Comparison of ENCODE assay signal across 9 cellular contexts in the genomic region with DNA sequence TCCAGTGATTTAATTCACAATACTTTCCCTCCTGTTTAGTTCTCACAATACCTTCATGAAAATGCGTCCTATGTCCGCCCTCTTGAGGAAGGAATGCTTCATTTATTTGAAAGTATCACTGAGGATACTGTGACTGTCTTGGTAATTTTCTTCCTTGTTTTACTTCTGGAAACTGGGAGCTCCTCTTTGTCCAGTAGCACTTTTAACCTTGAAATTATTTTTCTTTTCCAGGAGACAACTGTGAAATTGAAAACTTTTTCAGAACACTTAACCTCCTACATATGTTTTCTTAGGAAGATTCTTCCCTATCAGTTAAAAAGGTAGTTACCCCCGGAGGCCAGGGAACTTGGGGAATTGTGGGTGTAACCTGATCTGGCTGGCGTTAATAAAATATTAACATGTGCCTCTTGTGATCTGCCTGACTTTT. TPM values are rescaled to one million over a fixed set of nuclear protein-coding genes. Genes with fewer than 3 reads are reported as not detected.
DNase-seq lines count a peak whose midpoint lies in the region; ATAC-seq, FAIRE-seq and TF ChIP-seq lines count a peak whose summit lies in the region.
"Had no signal": no experiment of that assay in that cellular context is flagged by ENCODE, and none has a peak within 500 bp of the region (broad histone marks: within the 10 kb centered on the region; RNA-seq: fewer than 3 reads in every experiment).

No MANE protein-coding gene starts in this region.

- H3K4me3 ChIP-seq in A549 (no peak overlapping the region), HUES6 (ENCODE audit: low read depth, low read length) (no peak overlapping the region), iPS-20b (ENCODE audit: low read length) (no peak overlapping the region), subcutaneous abdominal adipose tissue (ENCODE audit: low read depth in 1 of 5, low read length in 5 of 5) (no peak overlapping the region)

- H3K27ac ChIP-seq in A549 (peak overlapping the region; percentile 15 to 69; a peak in 5 of 6 replicates), HUES6 (ENCODE audit: low read depth, low read length) (peak overlapping the region; percentile 29; the same call in 1 of the 2 replicates), iPS-20b (ENCODE audit: low read length) (no peak overlapping the region), subcutaneous abdominal adipose tissue (ENCODE audit: low read depth, low read length) (peak overlapping the region; percentile 6)

- peak; percentile 72 for FAIRE-seq in A549 (lab: Jason Lieb, UNC)

- H3K9me3 ChIP-seq in A549 (no peaks in the 10 kb centered on the region), HUES6 (ENCODE audit: control insufficient read depth, insufficient read depth, low read depth, low read length) (no peaks in the 10 kb centered on the region), iPS-20b (ENCODE audit: insufficient read depth, low read depth, low read length) (no peaks in the 10 kb centered on the region), subcutaneous abdominal adipose tissue (ENCODE audit: control insufficient read depth in 5 of 5, low read length in 5 of 5) (no peaks in the 10 kb centered on the region)

- peaks cover 9% of the 10 kb centered on the region for H3K4me1 ChIP-seq in A549
- peaks cover 8% of the 10 kb centered on the region; the same call in 1 of the 2 replicates for H3K4me1 ChIP-seq in HUES6 (ENCODE audit: control insufficient read depth, insufficient read depth, low read length)
- H3K4me1 ChIP-seq in iPS-20b (ENCODE audit: insufficient read depth, low read length), result no peaks in the 10 kb centered on the region; the same call in 1 of the 2 replicates
- H3K4me1 ChIP-seq in subcutaneous abdominal adipose tissue (ENCODE audit: control insufficient read depth in 5 of 5, insufficient read depth in 5 of 5, low read length in 5 of 5), result peaks cover 0 to 3% (median 0%) of the 10 kb centered on the region in 5 donors

- peak overlapping the region; percentile 39 for H3K4me2 ChIP-seq in A549

- CTCF ChIA-PET in A549 (lab: Yijun Ruan, JAX), result interaction anchor here (0.6 to 2.6 kb wide), 45 partner anchors 10 to 700 kb away, joined by 3 to 42 read pairs (median 5); no protein-coding TSS in a partner anchor

- POLR2A ChIA-PET in A549 (lab: Yijun Ruan, JAX), result no interaction called here

- H3K9ac ChIP-seq in HUES6 (ENCODE audit: low read length), result no peak overlapping the region
- H3K9ac ChIP-seq in iPS-20b (ENCODE audit: low read depth, low read length), result peak overlapping the region; percentile 11; the same call in 1 of the 2 replicates
- no peak overlapping the region for H3K9ac ChIP-seq in subcutaneous abdominal adipose tissue (ENCODE audit: low read length in 5 of 5)

- peak; percentile 35 to 79 for DNase-seq in A549 (ENCODE audit: low read depth in 1 of 2, low spot score in 1 of 2)
- DNase-seq in amniotic stem cell (lab: John Stamatoyannopoulos, UW), result peak; percentile 16
- DNase-seq: activated naive CD8-positive, alpha-beta T cell treated with anti-CD3 and anti-CD28 coated beads, Interleukin-2, amount 10 ng/mL, durations not matched to agents 7 days and 5 days had no signal

- peak; percentile 68 to 76 for TF ChIP-seq RAD21 in A549 (conservative IDR thresholded peaks at IDR 0.05 in 1 of 2, IDR thresholded peaks at IDR 0.05 in 1 of 2)

- WGBS in A549 (ENCODE audit: missing lambda C conversion rate), result 21% methylated on average over 4 of the region's 4 CpGs

- no peak for TF ChIP-seq POLR2A in A549 (IDR thresholded peaks at IDR 0.05; ENCODE audit: low read length)

- peak; percentile 97 to 98 for ATAC-seq in A549
- no peak for ATAC-seq in HG02798 (IDR thresholded peaks at IDR 0.05; ENCODE audit: poor library complexity, unreplicated experiment)
- no peak for ATAC-seq in GM21737 (IDR thresholded peaks at IDR 0.05; ENCODE audit: unreplicated experiment)
- ATAC-seq in GM21528 (IDR thresholded peaks at IDR 0.05; ENCODE audit: low FRiP score, unreplicated experiment), result no peak

- H3K27me3 ChIP-seq in HUES6 (ENCODE audit: control insufficient read depth, insufficient read depth, low read length), result no peaks in the 10 kb centered on the region
- no peaks in the 10 kb centered on the region for H3K27me3 ChIP-seq in iPS-20b (ENCODE audit: insufficient read depth, low read length)
- H3K27me3 ChIP-seq in subcutaneous abdominal adipose tissue (ENCODE audit: control insufficient read depth in 5 of 5, insufficient read depth in 4 of 5, low read length in 5 of 5), result no peaks in the 10 kb centered on the region

- TF ChIP-seq CTCF in A549 (IDR thresholded peaks at IDR 0.05), result peak; percentile 95

- H3K36me3 ChIP-seq in HUES6 (ENCODE audit: control insufficient read depth, insufficient read depth, low read length) (peaks cover 37% of the 10 kb centered on the region), iPS-20b (ENCODE audit: insufficient read depth, low read depth, low read length) (peaks cover 40% of the 10 kb centered on the region), subcutaneous abdominal adipose tissue (ENCODE audit: control insufficient read depth in 5 of 5, insufficient read depth in 5 of 5, low read length in 5 of 5) (peaks cover 18 to 33% (median 28%) of the 10 kb centered on the region in 5 donors)

- no peak for TF ChIP-seq EP300 in A549 (IDR thresholded peaks at IDR 0.05)

TF ChIP-seq in A549, 52 proteins besides CTCF, POLR2A, EP300 and RAD21:
- peak; percentile 26; the same call in 1 of the 2 replicates for TF ChIP-seq MYC (IDR thresholded peaks at IDR 0.05; ENCODE audit: borderline replicate concordance, low read length)
- TF ChIP-seq GATA3 (IDR thresholded peaks at IDR 0.05; ENCODE audit: borderline replicate concordance), result no peak
- TF ChIP-seq FOXS1 (CRISPR knock-in tag; IDR thresholded peaks at IDR 0.05), result no peak
- peak; percentile 56 for TF ChIP-seq SMC3 (IDR thresholded peaks at IDR 0.05)
- no peak for TF ChIP-seq NFE2L2 (conservative IDR thresholded peaks at IDR 0.05; ENCODE audit: low read length)

RNA-seq across cellular contexts. Expression of a gene that starts 30.5 kb away (rescaled TPM):
- polyA plus RNA-seq in A549 (2011; rRNA removed) (26.8 and 43.8 TPM in 2 replicates), A549 (2017; fragmentation: RNase III; extraction: RNeasy Plus Mini Kit Qiagen cat#74134 plus additional on column Dnase treatment) (14.3 to 14.7 TPM (median 14.3 TPM) in 3 replicates)
- 7.7 and 9.3 TPM in 2 replicates for polyA plus RNA-seq in A549 (2012; cell fraction: cytosol; rRNA removed)
- 5.7 and 13.1 TPM in 2 replicates for polyA plus RNA-seq in A549 (2012; cell fraction: nucleus; rRNA removed)
- 10.1 and 20.9 TPM in 2 replicates for polyA minus RNA-seq in A549 (2011; rRNA and poly(A)+ RNA removed)

RNA-seq across cellular contexts. Expression of a gene that starts 58.9 kb away (rescaled TPM):
- 1.0 and 1.2 TPM in 2 replicates for polyA plus RNA-seq in A549 (2011; rRNA removed)
- 0.16 and 0.25 TPM in 2 replicates for polyA plus RNA-seq in A549 (2012; cell fraction: cytosol; rRNA removed)
- 1.2 and 1.3 TPM in 2 replicates for polyA plus RNA-seq in A549 (2012; cell fraction: nucleus; rRNA removed)
- polyA plus RNA-seq in A549 (2017; fragmentation: RNase III; extraction: RNeasy Plus Mini Kit Qiagen cat#74134 plus additional on column Dnase treatment), result 0.55 to 0.88 TPM (median 0.86 TPM) in 3 replicates
- 0.66 and 0.92 TPM in 2 replicates for polyA minus RNA-seq in A549 (2011; rRNA and poly(A)+ RNA removed)

Comparison
In these comparisons a context has a peak if more than half of its experiments do, and no peak if none do; other contexts are left out.
1. ATAC-seq: peak in A549 (2 of 2); none in HG02798 (single experiment), GM21737 (single experiment) and GM21528 (single experiment).